Comparison of ENCODE assay signal across 1 cellular context in genomic region chr2:231395188-231396057, GRCh38.
TF ChIP-seq lines count a peak whose summit lies in the region.

Gene B3GNT7 (plus strand): TSS chr2:231395710. CDS start chr2:231395804, 94 bp downstream.

TF ChIP-seq in HepG2, 621 proteins besides CTCF, POLR2A, EP300 and RAD21 (continued from another document):
- TF ChIP-seq, protein P1, sequence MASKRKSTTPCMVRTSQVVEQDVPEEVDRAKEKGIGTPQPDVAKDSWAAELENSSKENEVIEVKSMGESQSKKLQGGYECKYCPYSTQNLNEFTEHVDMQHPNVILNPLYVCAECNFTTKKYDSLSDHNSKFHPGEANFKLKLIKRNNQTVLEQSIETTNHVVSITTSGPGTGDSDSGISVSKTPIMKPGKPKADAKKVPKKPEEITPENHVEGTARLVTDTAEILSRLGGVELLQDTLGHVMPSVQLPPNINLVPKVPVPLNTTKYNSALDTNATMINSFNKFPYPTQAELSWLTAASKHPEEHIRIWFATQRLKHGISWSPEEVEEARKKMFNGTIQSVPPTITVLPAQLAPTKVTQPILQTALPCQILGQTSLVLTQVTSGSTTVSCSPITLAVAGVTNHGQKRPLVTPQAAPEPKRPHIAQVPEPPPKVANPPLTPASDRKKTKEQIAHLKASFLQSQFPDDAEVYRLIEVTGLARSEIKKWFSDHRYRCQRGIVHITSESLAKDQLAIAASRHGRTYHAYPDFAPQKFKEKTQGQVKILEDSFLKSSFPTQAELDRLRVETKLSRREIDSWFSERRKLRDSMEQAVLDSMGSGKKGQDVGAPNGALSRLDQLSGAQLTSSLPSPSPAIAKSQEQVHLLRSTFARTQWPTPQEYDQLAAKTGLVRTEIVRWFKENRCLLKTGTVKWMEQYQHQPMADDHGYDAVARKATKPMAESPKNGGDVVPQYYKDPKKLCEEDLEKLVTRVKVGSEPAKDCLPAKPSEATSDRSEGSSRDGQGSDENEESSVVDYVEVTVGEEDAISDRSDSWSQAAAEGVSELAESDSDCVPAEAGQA (IDR thresholded peaks at IDR 0.05; ENCODE audit: low read depth), result no peak
- TF ChIP-seq, protein P1 (CRISPR knock-in tag; IDR thresholded peaks at IDR 0.05; ENCODE audit: borderline replicate concordance), result no peak
- TF ChIP-seq, protein P2, sequence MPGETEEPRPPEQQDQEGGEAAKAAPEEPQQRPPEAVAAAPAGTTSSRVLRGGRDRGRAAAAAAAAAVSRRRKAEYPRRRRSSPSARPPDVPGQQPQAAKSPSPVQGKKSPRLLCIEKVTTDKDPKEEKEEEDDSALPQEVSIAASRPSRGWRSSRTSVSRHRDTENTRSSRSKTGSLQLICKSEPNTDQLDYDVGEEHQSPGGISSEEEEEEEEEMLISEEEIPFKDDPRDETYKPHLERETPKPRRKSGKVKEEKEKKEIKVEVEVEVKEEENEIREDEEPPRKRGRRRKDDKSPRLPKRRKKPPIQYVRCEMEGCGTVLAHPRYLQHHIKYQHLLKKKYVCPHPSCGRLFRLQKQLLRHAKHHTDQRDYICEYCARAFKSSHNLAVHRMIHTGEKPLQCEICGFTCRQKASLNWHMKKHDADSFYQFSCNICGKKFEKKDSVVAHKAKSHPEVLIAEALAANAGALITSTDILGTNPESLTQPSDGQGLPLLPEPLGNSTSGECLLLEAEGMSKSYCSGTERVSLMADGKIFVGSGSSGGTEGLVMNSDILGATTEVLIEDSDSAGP (CRISPR knock-in tag; IDR thresholded peaks at IDR 0.05; ENCODE audit: borderline replicate concordance), result peak; percentile 39; the same call in 1 of the 2 replicates
- TF ChIP-seq HNRNPLL (IDR thresholded peaks at IDR 0.05; ENCODE audit: low read depth, low read length, poor library complexity, severe bottlenecking) (peak; percentile 14), EZH2 (conservative IDR thresholded peaks at IDR 0.05; ENCODE audit: low read depth, low read length) (peak; percentile 87), ZFX (CRISPR knock-in tag; IDR thresholded peaks at IDR 0.05; ENCODE audit: low read depth) (0 out of 2 replicates have a peak, but pooled peaks have one; percentile 15), ARID4A (CRISPR knock-in tag; IDR thresholded peaks at IDR 0.05; ENCODE audit: borderline replicate concordance) (peak; percentile 21; the same call in 1 of the 2 replicates), ZBTB3 (CRISPR knock-in tag; IDR thresholded peaks at IDR 0.05; ENCODE audit: borderline replicate concordance, low read depth) (no peak)
